22 cellular contexts compared by ENCODE assay signal in genomic region chr3:100744671-100745070, GRCh38. TPM values are rescaled to one million over a fixed set of nuclear protein-coding genes. Genes with fewer than 3 reads are reported as not detected.
DNase-seq lines count a peak whose midpoint lies in the region; ATAC-seq and TF ChIP-seq lines count a peak whose summit lies in the region.
"Had no signal": no experiment of that assay in that cellular context is flagged by ENCODE, and none has a peak within 500 bp of the region (broad histone marks: within the 10 kb centered on the region; RNA-seq: fewer than 3 reads in every experiment).

No MANE protein-coding gene starts in this region.

- no peaks in the 10 kb centered on the region for H3K27me3 ChIP-seq in CD8-positive, alpha-beta T cell (ENCODE audit: insufficient read depth, low read length)
- H3K27me3 ChIP-seq in mesenchymal stem cell (ENCODE audit: control insufficient read depth in 1 of 2, insufficient read depth in 1 of 2, low read length in 2 of 2) (no peaks in the 10 kb centered on the region), trophoblast cell (ENCODE audit: insufficient read depth, low read length) (no peaks in the 10 kb centered on the region)
- H3K27me3 ChIP-seq: BE2C; BLaER1 treated with 17β-estradiol and CSF1 and Interleukin-3, amounts not matched to agents 10 nM and 100 nM had no signal

- H3K23ac ChIP-seq in mesenchymal stem cell (ENCODE audit: low read length in 2 of 2) (no peak overlapping the region), trophoblast cell (ENCODE audit: low read length) (no peak overlapping the region)

- H3K4me3 Mint-ChIP-seq in CD8-positive, alpha-beta T cell: no peak overlapping the region
- no peak overlapping the region for H3K4me3 Mint-ChIP-seq in HFFc6
- H3K4me3 Mint-ChIP-seq: CD14-positive monocyte; CD4-positive, alpha-beta T cell had no signal

- TF ChIP-seq CTCF in CD8-positive, alpha-beta T cell (IDR thresholded peaks at IDR 0.05): no peak
- no peak for TF ChIP-seq CTCF in HFFc6 (IDR thresholded peaks at IDR 0.05)

- no peak overlapping the region for H4K12ac ChIP-seq in trophoblast cell (ENCODE audit: low read depth, low read length)

- no peaks in the 10 kb centered on the region for H3K9me3 Mint-ChIP-seq in CD8-positive, alpha-beta T cell
- no peaks in the 10 kb centered on the region for H3K9me3 Mint-ChIP-seq in HFFc6
- H3K9me3 Mint-ChIP-seq: CD14-positive monocyte; CD4-positive, alpha-beta T cell had no signal

- no peak overlapping the region for H2AK5ac ChIP-seq in mesenchymal stem cell (ENCODE audit: low read length, severe bottlenecking)
- H2AK5ac ChIP-seq in trophoblast cell (ENCODE audit: low read length): no peak overlapping the region

- peak overlapping the region; percentile 42 for H4K8ac ChIP-seq in mesenchymal stem cell (ENCODE audit: low read length)
- H4K8ac ChIP-seq in trophoblast cell (ENCODE audit: low read depth, low read length): no peak overlapping the region

- CTCF ChIA-PET in CD8-positive, alpha-beta T cell (lab: Charles Lee): no interaction called here

- no peak overlapping the region for H2BK12ac ChIP-seq in mesenchymal stem cell (ENCODE audit: low read length in 2 of 2)
- H2BK12ac ChIP-seq in trophoblast cell (ENCODE audit: low read length): no peak overlapping the region

- H2BK120ac ChIP-seq in mesenchymal stem cell (ENCODE audit: low read depth, low read length) (no peak overlapping the region), trophoblast cell (ENCODE audit: insufficient read depth, low read length, poor library complexity) (no peak overlapping the region)

- no peaks in the 10 kb centered on the region for H3K79me2 ChIP-seq in trophoblast cell (ENCODE audit: control insufficient read depth, insufficient read depth, low read length, poor library complexity)

- DNase-seq in CD8-positive, alpha-beta T cell: no peak
- DNase-seq in HFFc6 (no peak), mesenchymal stem cell (no peak), trophoblast cell (peak; percentile 53 to 60), OCI-M1 (lab: John Stamatoyannopoulos, UW) (no peak)
- DNase-seq: 8988T; ACHN; AML-193; BE2C; Calu3; CD4-positive, alpha-beta T cell; COR-L47; DMS53; DMS79 treated with DMSO at 0.1 percent for 48 hours; GF-D8; GOT3 had no signal

- ATAC-seq in CD8-positive, alpha-beta T cell: no peak
- no peak for ATAC-seq in GM19351 (IDR thresholded peaks at IDR 0.05; ENCODE audit: unreplicated experiment)
- ATAC-seq in GM21367 (IDR thresholded peaks at IDR 0.05; ENCODE audit: unreplicated experiment): no peak
- ATAC-seq: A549 had no signal

- peaks cover 29% of the 10 kb centered on the region for H3K36me3 ChIP-seq in CD8-positive, alpha-beta T cell (ENCODE audit: insufficient read depth, low read length)
- H3K36me3 ChIP-seq in mesenchymal stem cell (ENCODE audit: control insufficient read depth in 1 of 2, insufficient read depth in 2 of 2, low read depth in 1 of 2, low read length in 2 of 2) (peaks cover 11 to 99% of the 10 kb centered on the region in 2 experiments), trophoblast cell (ENCODE audit: control insufficient read depth in 1 of 2, insufficient read depth in 2 of 2, low read length in 2 of 2) (peaks cover 7 to 16% of the 10 kb centered on the region in 2 experiments)

- no peaks in the 10 kb centered on the region for H3K4me1 ChIP-seq in CD8-positive, alpha-beta T cell (ENCODE audit: insufficient read depth, low read length)
- peaks cover 3% of the 10 kb centered on the region for H3K4me1 ChIP-seq in mesenchymal stem cell (ENCODE audit: control insufficient read depth, insufficient read depth, low read depth, low read length)
- H3K4me1 ChIP-seq in trophoblast cell (ENCODE audit: control insufficient read depth in 1 of 2, insufficient read depth in 2 of 2, low read length in 2 of 2): no peaks in the 10 kb centered on the region
- H3K4me1 ChIP-seq: A549; BE2C; BLaER1 treated with 17β-estradiol and CSF1 and Interleukin-3, amounts not matched to agents 10 nM and 100 nM had no signal

- H2AFZ ChIP-seq in mesenchymal stem cell (ENCODE audit: low read depth, low read length) (no peak overlapping the region), trophoblast cell (ENCODE audit: insufficient read depth, low read length, poor library complexity) (no peak overlapping the region)

- WGBS in mesenchymal stem cell: 100% methylated on average over 2 of the region's 2 CpGs
- no CpG with 5 or more reads among the region's 2 CpGs for WGBS in trophoblast cell (ENCODE audit: extremely low coverage, insufficient coverage, insufficient read length)

- POLR2A ChIA-PET in CD8-positive, alpha-beta T cell (lab: Charles Lee): no interaction called here

- H3K36me3 Mint-ChIP-seq in CD8-positive, alpha-beta T cell: peaks cover 84% of the 10 kb centered on the region
- peaks cover 47% of the 10 kb centered on the region for H3K36me3 Mint-ChIP-seq in HFFc6 (ENCODE audit: low read depth)

- H3K4me3 ChIP-seq in CD8-positive, alpha-beta T cell (ENCODE audit: low read depth, low read length): no peak overlapping the region
- H3K4me3 ChIP-seq in mesenchymal stem cell (ENCODE audit: insufficient read depth in 1 of 2, low read depth in 1 of 2, low read length in 2 of 2) (no peak overlapping the region), trophoblast cell (ENCODE audit: low read depth, low read length) (no peak overlapping the region)
- H3K4me3 ChIP-seq: A549; BLaER1 treated with 17β-estradiol and CSF1 and Interleukin-3, amounts not matched to agents 10 nM and 100 nM; HAP-1 had no signal

- H2BK5ac ChIP-seq in mesenchymal stem cell (ENCODE audit: low read depth, low read length, poor library complexity, severe bottlenecking) (no peak overlapping the region), trophoblast cell (ENCODE audit: low read depth, low read length, poor library complexity) (no peak overlapping the region)

- H3K4ac ChIP-seq in mesenchymal stem cell (ENCODE audit: low read depth in 1 of 2, low read length in 2 of 2) (no peak overlapping the region), trophoblast cell (ENCODE audit: low read depth, low read length) (no peak overlapping the region)

- no peak overlapping the region for H3K18ac ChIP-seq in mesenchymal stem cell (ENCODE audit: low read depth in 1 of 2, low read length in 2 of 2)
- no peak overlapping the region for H3K18ac ChIP-seq in trophoblast cell (ENCODE audit: low read length)

- no peak overlapping the region for H3K4me2 ChIP-seq in mesenchymal stem cell (ENCODE audit: low read length, poor library complexity, severe bottlenecking)
- H3K4me2 ChIP-seq in trophoblast cell (ENCODE audit: low read length): no peak overlapping the region
- H3K4me2 ChIP-seq: A549; BLaER1 treated with 17β-estradiol and CSF1 and Interleukin-3, amounts not matched to agents 10 nM and 100 nM had no signal

- no peaks in the 10 kb centered on the region for H3K4me1 Mint-ChIP-seq in CD8-positive, alpha-beta T cell (ENCODE audit: low read depth)
- H3K4me1 Mint-ChIP-seq in HFFc6 (ENCODE audit: low read depth): peaks cover 12% of the 10 kb centered on the region
- H3K4me1 Mint-ChIP-seq: CD14-positive monocyte had no signal

- no peak overlapping the region for H3K9ac ChIP-seq in mesenchymal stem cell (ENCODE audit: low read length)
- H3K9ac ChIP-seq in trophoblast cell (ENCODE audit: low read length): no peak overlapping the region
- H3K9ac ChIP-seq: BLaER1 treated with 17β-estradiol and CSF1 and Interleukin-3, amounts not matched to agents 10 nM and 100 nM had no signal

- H3K27me3 Mint-ChIP-seq in CD8-positive, alpha-beta T cell (ENCODE audit: low read depth): no peaks in the 10 kb centered on the region
- H3K27me3 Mint-ChIP-seq in HFFc6 (ENCODE audit: insufficient read depth): no peaks in the 10 kb centered on the region
- H3K27me3 Mint-ChIP-seq: CD4-positive, alpha-beta T cell had no signal

- peaks cover 13% of the 10 kb centered on the region for H3K79me1 ChIP-seq in mesenchymal stem cell (replicated peaks; ENCODE audit: low read length, poor library complexity, severe bottlenecking)
- H3K79me1 ChIP-seq in trophoblast cell (ENCODE audit: low read length): no peaks in the 10 kb centered on the region

- H2BK15ac ChIP-seq in mesenchymal stem cell (ENCODE audit: low read depth, poor library complexity, severe bottlenecking): no peak overlapping the region

- intact Hi-C loops in CD8-positive, alpha-beta T cell (cut with DNase I, micrococcal nuclease): no loop called here

- H3K27ac ChIP-seq in CD8-positive, alpha-beta T cell (ENCODE audit: low read depth, low read length): no peak overlapping the region
- no peak overlapping the region for H3K27ac ChIP-seq in mesenchymal stem cell (ENCODE audit: low read length, poor library complexity, severe bottlenecking)
- no peak overlapping the region for H3K27ac ChIP-seq in trophoblast cell (ENCODE audit: low read depth, low read length)
- H3K27ac ChIP-seq: A549; BLaER1 treated with 17β-estradiol and CSF1 and Interleukin-3, amounts not matched to agents 10 nM and 100 nM had no signal

- H4K91ac ChIP-seq in mesenchymal stem cell (ENCODE audit: low read length): no peak overlapping the region
- H4K91ac ChIP-seq in trophoblast cell (ENCODE audit: low read depth, low read length): no peak overlapping the region

- H3K27ac Mint-ChIP-seq in CD8-positive, alpha-beta T cell: peak overlapping the region; percentile 49
- H3K27ac Mint-ChIP-seq in HFFc6: peak overlapping the region; percentile 46; the same call in 1 of the 2 replicates
- H3K27ac Mint-ChIP-seq: CD4-positive, alpha-beta T cell had no signal

- H3K14ac ChIP-seq in mesenchymal stem cell (ENCODE audit: low read length in 2 of 2): no peak overlapping the region
- no peak overlapping the region for H3K14ac ChIP-seq in trophoblast cell (ENCODE audit: low read length)

- no peaks in the 10 kb centered on the region for H3K9me3 ChIP-seq in CD8-positive, alpha-beta T cell (ENCODE audit: low read length)
- no peaks in the 10 kb centered on the region for H3K9me3 ChIP-seq in mesenchymal stem cell (ENCODE audit: control insufficient read depth, low read length)
- no peaks in the 10 kb centered on the region for H3K9me3 ChIP-seq in trophoblast cell (ENCODE audit: insufficient read depth, low read depth, low read length)
- H3K9me3 ChIP-seq: A549; BE2C; BLaER1 treated with 17β-estradiol and CSF1 and Interleukin-3, amounts not matched to agents 10 nM and 100 nM; HAP-1 had no signal

RNA-seq across cellular contexts. Expression of gene TFG, which starts 35.4 kb away (rescaled TPM):
- 10 to 100 TPM; 76.3 to 88.3 TPM for total RNA-seq in CD8-positive, alpha-beta T cell
- 100 to 1,000 TPM; 127 to 147 (median 133) TPM for total RNA-seq in HFFc6 (2021; fragmentation: NEBNext Ultra II Directional; extraction: Animal tissue kit (Norgen Biotek cat#: 25700))
- polyA plus RNA-seq in mesenchymal stem cell (2013, experiment 1 of 2): 185 TPM
- 191 TPM for polyA plus RNA-seq in mesenchymal stem cell (2013, experiment 2 of 2)
- 175 TPM in 2 replicates for polyA plus RNA-seq in trophoblast cell (2013)

Comparison
In these comparisons a context has a peak if more than half of its experiments do, and no peak if none do; other contexts are left out.
1. DNase-seq: peak in trophoblast cell (2 of 2); none in CD8-positive, alpha-beta T cell (0 of 7), HFFc6 (single experiment), mesenchymal stem cell (single experiment) and OCI-M1 (single experiment).